In genomic region chrX:2794336-2794735, GRCh38 we compare ENCODE assay signal across 1 cellular context.
TF ChIP-seq lines count a peak whose summit lies in the region.

No MANE protein-coding gene starts in this region.

TF ChIP-seq in IMR-90, 13 proteins besides CTCF, POLR2A, EP300 and RAD21 (continued from another document):
- TF ChIP-seq MAFK (IDR thresholded peaks at IDR 0.05; ENCODE audit: low read depth, low read length) (no peak), MXI1 (IDR thresholded peaks at IDR 0.05; ENCODE audit: borderline replicate concordance, low read depth, low read length) (no peak), USF2 (IDR thresholded peaks at IDR 0.05; ENCODE audit: low read depth, low read length) (no peak), SMC3 (IDR thresholded peaks at IDR 0.05; ENCODE audit: low read depth, low read length) (no peak), NFE2L2 (IDR thresholded peaks at IDR 0.05; ENCODE audit: low read depth, low read length) (no peak), BHLHE40 (IDR thresholded peaks at IDR 0.05; ENCODE audit: low read depth, low read length) (no peak), ELK1 (IDR thresholded peaks at IDR 0.05; ENCODE audit: borderline replicate concordance, low read depth, low read length) (no peak)
